8 cellular contexts compared by ENCODE assay signal in genomic region chr7:155003215-155003999, GRCh38. TPM values are rescaled to one million over a fixed set of nuclear protein-coding genes. Genes with fewer than 3 reads are reported as not detected.
DNase-seq lines count a peak whose midpoint lies in the region; ATAC-seq and TF ChIP-seq lines count a peak whose summit lies in the region.

No MANE protein-coding gene starts in this region.

- peak overlapping the region; percentile 96 for H3K27ac ChIP-seq in HUES48 (ENCODE audit: low read depth, low read length)
- H3K27ac ChIP-seq in Panc1 (ENCODE audit: low read length): peak overlapping the region; percentile 88

- H3K27me3 ChIP-seq in HUES48 (ENCODE audit: control insufficient read depth, insufficient read depth, low read length): no peaks in the 10 kb centered on the region
- H3K27me3 ChIP-seq in Panc1 (ENCODE audit: control insufficient read depth, insufficient read depth, low read length): no peaks in the 10 kb centered on the region

- H3K4me1 ChIP-seq in HUES48 (ENCODE audit: control insufficient read depth, insufficient read depth, low read length) (peaks cover 4% of the 10 kb centered on the region; the same call in 1 of the 2 replicates), Panc1 (ENCODE audit: control insufficient read depth, insufficient read depth, low read length) (peaks cover 9% of the 10 kb centered on the region; the same call in 1 of the 2 replicates)

- peaks cover 3% of the 10 kb centered on the region for H3K27me3 Mint-ChIP-seq in nephron progenitor cell (ENCODE audit: low read depth, poor library complexity)

- intact Hi-C loops in Panc1 (cut with micrococcal nuclease; ENCODE audit: unreplicated experiment): no loop called here

- TF ChIP-seq CTCF in Panc1 (IDR thresholded peaks at IDR 0.05) (no peak), fibroblast of pulmonary artery (IDR thresholded peaks at IDR 0.05; ENCODE audit: low read length, missing control alignments) (no peak), nephron progenitor cell (IDR thresholded peaks at IDR 0.05) (no peak)

- no TSS peak for BruUV-seq in Panc1 (replicated peaks; lab: Mats Ljungman, UMichigan)

- ATAC-seq in GM21381 (IDR thresholded peaks at IDR 0.05; ENCODE audit: unreplicated experiment): peak; percentile 59
- ATAC-seq in Panc1: peak; percentile 87
- ATAC-seq in stimulated activated naive CD8-positive, alpha-beta T cell treated with anti-CD3 and anti-CD28 coated beads, Interleukin-15, Interleukin-2, amounts not matched to agents 100 U/mL and 50 U/mL, for 24 hours: peak; percentile 78

- POLR2A ChIA-PET in Panc1 (lab: Charles Lee): no interaction called here

- peak overlapping the region; percentile 99 for H3K27ac Mint-ChIP-seq in nephron progenitor cell

- DNase-seq in DMS153 (lab: John Stamatoyannopoulos, UW): peak; percentile 31
- no peak for DNase-seq in Panc1 (ENCODE audit: low read depth, low spot score)
- peak; percentile 75 for DNase-seq in activated T-helper 9 cell treated with anti-CD3 and anti-CD28 coated beads, Interleukin-2, amount 50 U/mL, for 16 hours (ENCODE audit: low read depth)
- DNase-seq in fibroblast of pulmonary artery (ENCODE audit: low read depth): peak; percentile 76
- peak; percentile 82 for DNase-seq in nephron progenitor cell
- DNase-seq in stimulated activated naive CD8-positive, alpha-beta T cell treated with anti-CD3 and anti-CD28 coated beads, Interleukin-15, Interleukin-2, amounts not matched to agents 100 U/mL and 50 U/mL, for 24 hours: peak; percentile 88

- H3K9me3 ChIP-seq in HUES48 (ENCODE audit: control insufficient read depth, insufficient read depth, low read length) (no peaks in the 10 kb centered on the region), Panc1 (ENCODE audit: control insufficient read depth, insufficient read depth, low read depth, low read length) (no peaks in the 10 kb centered on the region)

- peaks cover 17% of the 10 kb centered on the region for H3K4me1 Mint-ChIP-seq in nephron progenitor cell

- H3K9me3 Mint-ChIP-seq in nephron progenitor cell: no peaks in the 10 kb centered on the region

- peak overlapping the region; percentile 99 for H3K9ac ChIP-seq in HUES48 (ENCODE audit: low read depth, low read length)

- in situ Hi-C loops in Panc1 (cut with HindIII; ENCODE audit: low pct_unique_long_range_greater_than_20kb, low sequenced_read_pairs): no loop called here

- peaks cover 19% of the 10 kb centered on the region for H3K36me3 ChIP-seq in HUES48 (ENCODE audit: control insufficient read depth, insufficient read depth, low read length)
- H3K36me3 ChIP-seq in Panc1 (ENCODE audit: control insufficient read depth, insufficient read depth, low read length): peaks cover 2% of the 10 kb centered on the region

- peak overlapping the region; percentile 98 for H3K4me3 Mint-ChIP-seq in nephron progenitor cell

- CTCF ChIA-PET in Panc1 (lab: Charles Lee): no interaction called here

- H3K36me3 Mint-ChIP-seq in nephron progenitor cell (ENCODE audit: low read depth): peaks cover 22% of the 10 kb centered on the region

- peak overlapping the region; percentile 98 for H3K4me3 ChIP-seq in HUES48 (ENCODE audit: low read depth, low read length)
- H3K4me3 ChIP-seq in Panc1 (ENCODE audit: low read depth in 2 of 2, low read length in 2 of 2): peak overlapping the region; percentile 71 to 87
- peak overlapping the region; percentile 80 for H3K4me3 ChIP-seq in fibroblast of pulmonary artery (replicated peaks; ENCODE audit: low read depth, low read length)

RNA-seq across cellular contexts. Expression of gene PAXIP1, which starts 0.5 kb away (rescaled TPM):
- total RNA-seq in Panc1 (2021; ENCODE audit: unreplicated experiment): 27.3 TPM
- polyA plus RNA-seq in Panc1 (2012; ENCODE audit: insufficient read length): 18.4 TPM
